ENCODE assay signal across 18 cellular contexts in the genomic region with DNA sequence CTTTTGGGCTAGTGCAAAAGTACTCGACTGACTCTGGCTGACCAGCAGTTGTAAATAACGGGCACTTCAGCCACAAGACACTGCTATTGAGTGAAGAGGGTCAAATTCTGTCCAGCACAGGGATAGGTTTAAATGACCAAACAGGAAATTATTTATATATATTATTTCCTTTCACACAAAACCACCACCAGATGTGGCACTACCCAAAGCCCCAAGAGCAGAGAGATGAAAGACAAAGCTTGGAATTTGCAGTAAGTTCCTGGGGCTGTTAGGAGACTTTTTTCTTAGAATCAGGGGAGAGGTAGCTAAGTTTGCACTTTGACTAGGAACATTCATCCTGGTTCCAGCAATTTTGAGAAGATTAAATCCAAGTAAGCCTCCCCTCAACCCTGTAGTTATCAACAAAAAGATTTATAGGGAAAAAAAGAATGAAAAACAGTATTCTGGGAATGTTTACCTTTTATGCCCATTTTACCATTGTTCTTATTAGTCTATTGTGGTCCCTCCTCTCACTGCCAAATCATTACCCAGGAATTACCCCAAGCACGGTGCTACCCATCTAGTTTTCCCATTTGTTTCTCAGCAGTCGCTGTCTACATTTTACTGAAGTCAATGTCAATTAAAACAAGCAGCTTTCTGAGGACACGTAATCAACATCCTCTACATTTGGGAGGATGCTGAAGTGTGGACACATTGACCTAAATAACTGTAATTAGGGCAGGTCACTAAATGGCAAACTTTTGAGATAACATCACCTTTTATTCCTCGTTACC. TPM values are rescaled to one million over a fixed set of nuclear protein-coding genes. Genes with fewer than 3 reads are reported as not detected.
DNase-seq lines count a peak whose midpoint lies in the region; ATAC-seq and TF ChIP-seq lines count a peak whose summit lies in the region.
"Had no signal": no experiment of that assay in that cellular context is flagged by ENCODE, and none has a peak within 500 bp of the region (broad histone marks: within the 10 kb centered on the region; RNA-seq: fewer than 3 reads in every experiment).

No MANE protein-coding gene starts in this region.

- H3K4me1 ChIP-seq in MM.1S (ENCODE audit: low read length) (peaks cover 67% of the 10 kb centered on the region), smooth muscle cell (ENCODE audit: low read depth) (peaks cover 9% of the 10 kb centered on the region), adrenal gland (replicated peaks in 1 of 2) (no peaks in the 10 kb centered on the region)
- H3K4me1 ChIP-seq: esophagus muscularis mucosa, prostate gland, testis had no signal

- H3K9ac ChIP-seq in MM.1S (ENCODE audit: low read length) (peak overlapping the region; percentile 4; the same call in 1 of the 2 replicates), smooth muscle cell (ENCODE audit: low read depth) (peak overlapping the region; percentile 52)
- H3K9ac ChIP-seq: SK-N-SH had no signal

- peak overlapping the region; percentile 55 for H3K4me2 ChIP-seq in MM.1S (ENCODE audit: low read depth, low read length)
- peak overlapping the region; percentile 3 for H3K4me2 ChIP-seq in smooth muscle cell
- H3K4me2 ChIP-seq: SK-N-SH had no signal

- WGBS in smooth muscle cell (ENCODE audit: low lambda C conversion rate) = 69% methylated on average over 6 of the region's 6 CpGs
- WGBS in adrenal gland, 4 donors = 37 to 55% (median 46%) methylated on average over 6 of the region's 6 CpGs

- H3F3A ChIP-seq in MM.1S (ENCODE audit: insufficient read depth, low read length) = peaks cover 62% of the 10 kb centered on the region
- H3F3A ChIP-seq in smooth muscle cell (ENCODE audit: low read depth) = no peaks in the 10 kb centered on the region

- no peaks in the 10 kb centered on the region for H3K9me2 ChIP-seq in MM.1S (replicated peaks; ENCODE audit: insufficient read depth, low read length)
- H3K9me2 ChIP-seq: SK-N-SH had no signal

- TF ChIP-seq CTCF in MM.1S (IDR thresholded peaks at IDR 0.05; ENCODE audit: low read length) (no peak), smooth muscle cell (IDR thresholded peaks at IDR 0.05; ENCODE audit: borderline replicate concordance, insufficient read depth, poor library complexity, severe bottlenecking) (no peak), adrenal gland (IDR thresholded peaks at IDR 0.05) (no peak)

- H3K79me2 ChIP-seq in MM.1S (ENCODE audit: low read length) = peaks cover 93% of the 10 kb centered on the region
- no peaks in the 10 kb centered on the region for H3K79me2 ChIP-seq in smooth muscle cell (ENCODE audit: low read depth)

- no peak for ATAC-seq in HG03139 (IDR thresholded peaks at IDR 0.05; ENCODE audit: unreplicated experiment)

- TF ChIP-seq POLR2A in adrenal gland (IDR thresholded peaks at IDR 0.05) = no peak

- H3K9me3 ChIP-seq in MM.1S (replicated peaks; ENCODE audit: insufficient read depth, low read length) = no peaks in the 10 kb centered on the region
- no peaks in the 10 kb centered on the region for H3K9me3 ChIP-seq in smooth muscle cell (replicated peaks; ENCODE audit: low read depth)
- H3K9me3 ChIP-seq in adrenal gland (replicated peaks in 1 of 3) = no peaks in the 10 kb centered on the region
- H3K9me3 ChIP-seq: esophagus muscularis mucosa, prostate gland, SK-N-SH, testis had no signal

- H3K27me3 ChIP-seq in MM.1S (replicated peaks; ENCODE audit: insufficient read depth, low read length) = no peaks in the 10 kb centered on the region
- peaks cover 17% of the 10 kb centered on the region for H3K27me3 ChIP-seq in smooth muscle cell (ENCODE audit: low read depth)
- peaks cover 31% of the 10 kb centered on the region for H3K27me3 ChIP-seq in adrenal gland
- H3K27me3 ChIP-seq: testis had no signal

- intact Hi-C loops in adrenal gland (cut with DNase I) = no loop called here

- H3K4me3 ChIP-seq in MM.1S (ENCODE audit: low read length) = 0 out of 2 replicates have a peak overlapping the region, but pooled peaks have one; percentile 10
- no peak overlapping the region for H3K4me3 ChIP-seq in smooth muscle cell
- H3K4me3 ChIP-seq in adrenal gland = no peak overlapping the region
- H3K4me3 ChIP-seq: coronary artery, esophagus muscularis mucosa, prostate gland, testis had no signal

- no peaks in the 10 kb centered on the region for H4K20me1 ChIP-seq in MM.1S (ENCODE audit: insufficient read depth, low read length)
- no peaks in the 10 kb centered on the region for H4K20me1 ChIP-seq in smooth muscle cell (ENCODE audit: low read depth)

- H3K36me3 ChIP-seq in MM.1S (replicated peaks; ENCODE audit: insufficient read depth, low read length) = peaks cover 11% of the 10 kb centered on the region
- no peaks in the 10 kb centered on the region for H3K36me3 ChIP-seq in smooth muscle cell (ENCODE audit: low read depth)
- no peaks in the 10 kb centered on the region for H3K36me3 ChIP-seq in adrenal gland (replicated peaks in 1 of 2)
- H3K36me3 ChIP-seq: esophagus muscularis mucosa, prostate gland, WERI-Rb-1 had no signal

- DNase-seq in ELR (ENCODE audit: low read depth) (peak; percentile 7), MM.1S (peak; percentile 50), amniotic epithelial cell (ENCODE audit: low read depth) (peak; percentile 4), smooth muscle cell (lab: John Stamatoyannopoulos, UW; ENCODE audit: unreplicated experiment) (no peak), activated gamma-delta T cell (lab: John Stamatoyannopoulos, UW) (no peak), adrenal gland (no peak)
- DNase-seq: aorta; NCI-H1105; OCI-M1; SK-N-SH; stimulated activated CD4-positive, alpha-beta T cell treated with anti-CD3 and anti-CD28 coated beads, Interleukin-12 subunit alpha, Interleukin-12 subunit beta, amount 100 ng/mL, for 4 hours; testis; WERI-Rb-1 had no signal

- H3K27ac ChIP-seq in MM.1S (ENCODE audit: low read length) (peak overlapping the region; percentile 54; the same call in 1 of the 2 replicates), smooth muscle cell (ENCODE audit: low read depth) (peak overlapping the region; percentile 88), adrenal gland (no peak overlapping the region)
- H3K27ac ChIP-seq: esophagus muscularis mucosa, prostate gland, testis, WERI-Rb-1 had no signal

- H2AFZ ChIP-seq in MM.1S (ENCODE audit: low read length) = no peak overlapping the region
- peak overlapping the region; percentile 30 for H2AFZ ChIP-seq in smooth muscle cell (ENCODE audit: low read depth)

RNA-seq across cellular contexts. Expression of a gene that starts 43.5 kb away (rescaled TPM):
- total RNA-seq in smooth muscle cell = 2.7 and 3.6 TPM in 2 replicates
- 4.1 and 9.1 TPM in 2 replicates for polyA plus RNA-seq in smooth muscle cell
- 1 to 10 TPM in 1 of 8 donors, under 1 TPM in 3, not detected in 4; 0.11 to 1.2 (median 0.33) TPM for total RNA-seq in adrenal gland
- under 1 TPM in 2 of 3 donors, not detected in 1; 0.17 to 0.56 TPM for polyA plus RNA-seq in adrenal gland
- total RNA-seq: myocyte had no signal
- polyA plus RNA-seq: SK-N-SH had no signal

RNA-seq across cellular contexts. Expression of a gene that starts 50.9 kb away (rescaled TPM):
- 33.5 and 55.8 TPM in 2 replicates for total RNA-seq in smooth muscle cell
- polyA plus RNA-seq in smooth muscle cell = 70.7 and 71.5 TPM in 2 replicates
- 100 to 1,000 TPM in 1 of 8 donors, 10 to 100 TPM in 7; 41.9 to 210 (median 46.7) TPM for total RNA-seq in adrenal gland
- 100 to 1,000 TPM in 2 of 3 donors, 10 to 100 TPM in 1; 79.9 to 130 (median 108) TPM for polyA plus RNA-seq in adrenal gland

Comparison
In these comparisons a context has a peak if more than half of its experiments do, and no peak if none do; other contexts are left out.
1. DNase-seq: peak in ELR (single experiment), MM.1S (single experiment) and amniotic epithelial cell (single experiment); none in smooth muscle cell (single experiment), activated gamma-delta T cell (single experiment) and adrenal gland (0 of 7).
2. H3K27ac ChIP-seq: peak in MM.1S (single experiment) and smooth muscle cell (single experiment); none in adrenal gland (0 of 5).